ENCODE assay signal across 14 cellular contexts in genomic region chrX:13574600-13574999, GRCh38.
"Had no signal": no experiment of that assay in that cellular context is flagged by ENCODE, and none has a peak within 500 bp of the region (broad histone marks: within the 10 kb centered on the region; RNA-seq: fewer than 3 reads in every experiment).

No MANE protein-coding gene starts in this region.

- ATAC-seq: activated T-cell treated with anti-CD3 and anti-CD28 coated beads, Interleukin-2, amount 50 U/mL, for 4 hours; foreskin keratinocyte; lower lobe of right lung; pancreas had no signal

- H3K27ac Mint-ChIP-seq: activated B cell treated with CpG ODN at 0.5 μM for 24 hours, immature natural killer cell, mesothelial cell of epicardium, neural progenitor cell had no signal

- H3K4me1 Mint-ChIP-seq: activated B cell treated with CpG ODN at 0.5 μM for 24 hours, immature natural killer cell had no signal

- DNase-seq: activated B cell treated with CpG ODN at 0.5 μM for 24 hours; activated CD4-positive, alpha-beta T cell treated with anti-CD3 and anti-CD28 coated beads, Interleukin-2, amount 50 U/mL, for 1 hour; activated gamma-delta T cell treated with Interleukin-2 at 50 U/mL for 16 hours; activated T-cell treated with anti-CD3 and anti-CD28 coated beads, Interleukin-2, amount 50 U/mL, for 4 hours; foreskin keratinocyte; immature natural killer cell; lower lobe of right lung; pancreas; retina; stimulated activated CD4-positive, alpha-beta T cell treated with anti-CD3 and anti-CD28 coated beads, Interleukin-4, amount 100 ng/mL, for 1 hour; stimulated activated CD8-positive, alpha-beta memory T cell treated with anti-CD3 and anti-CD28 coated beads, Interleukin-4, amount 100 ng/mL, for 48 hours; stomach had no signal

- H3K9me3 Mint-ChIP-seq: activated B cell treated with CpG ODN at 0.5 μM for 24 hours; activated T-cell treated with anti-CD3 and anti-CD28 coated beads, Interleukin-2, amount 50 U/mL, for 4 hours had no signal

- H3K36me3 Mint-ChIP-seq: immature natural killer cell, mesothelial cell of epicardium, neural progenitor cell had no signal

- H3K4me3 Mint-ChIP-seq: activated B cell treated with CpG ODN at 0.5 μM for 24 hours; activated T-cell treated with anti-CD3 and anti-CD28 coated beads, Interleukin-2, amount 50 U/mL, for 4 hours; immature natural killer cell; mesothelial cell of epicardium; neural progenitor cell had no signal
